ENCODE assay signal across 19 cellular contexts in the genomic region with DNA sequence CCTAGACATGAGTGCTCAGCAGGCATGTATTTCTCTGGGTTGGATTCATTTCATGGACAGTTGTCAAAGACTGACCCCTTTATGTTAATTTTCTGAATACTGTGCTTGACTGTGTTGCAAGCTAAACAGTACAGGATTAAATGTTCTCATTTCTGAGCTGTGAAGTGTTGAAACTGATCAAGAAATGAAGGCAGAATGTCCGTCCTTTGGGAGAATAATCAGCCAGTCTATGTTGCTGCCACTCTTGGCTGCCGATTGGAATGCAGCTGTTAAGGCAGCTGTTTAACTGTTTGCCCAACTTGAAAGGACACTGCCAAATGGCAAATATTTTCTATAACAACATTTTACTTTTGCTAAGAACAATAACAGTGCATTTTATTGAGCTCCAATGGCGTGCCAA.
DNase-seq lines count a peak whose midpoint lies in the region; TF ChIP-seq lines count a peak whose summit lies in the region.
"Had no signal": no experiment of that assay in that cellular context is flagged by ENCODE, and none has a peak within 500 bp of the region (broad histone marks: within the 10 kb centered on the region; RNA-seq: fewer than 3 reads in every experiment).

No MANE protein-coding gene starts in this region.

- no peaks in the 10 kb centered on the region for H3K79me1 ChIP-seq in mesendoderm (ENCODE audit: low read length)

- no peak overlapping the region for H2BK15ac ChIP-seq in mesendoderm (replicated peaks; ENCODE audit: low read depth)

- no peaks in the 10 kb centered on the region for H3K36me3 Mint-ChIP-seq in CD14-positive monocyte
- H3K36me3 Mint-ChIP-seq: immature natural killer cell; stimulated activated memory B cell treated with anti-CD40 and anti-IgM and Interleukin-4, amounts not matched to agents 10 μg/mL and 1 μg/mL and 100 μg/mL, for 72 hours had no signal

- H4K20me1 ChIP-seq in OCI-LY3 (ENCODE audit: insufficient read depth, low read length) = no peaks in the 10 kb centered on the region

- peak overlapping the region in 1 of 7 donors; percentile 28 for H3K27ac Mint-ChIP-seq in CD14-positive monocyte
- H3K27ac Mint-ChIP-seq: activated CD4-positive, alpha-beta T cell treated with anti-CD3 and anti-CD28 coated beads, Interleukin-2, amount 10 ng/mL, durations not matched to agents 24 days and 14 days; immature natural killer cell; stimulated activated memory B cell treated with anti-CD40 and anti-IgM and Interleukin-4, amounts not matched to agents 10 μg/mL and 1 μg/mL and 100 μg/mL, for 72 hours had no signal

- H3K36me3 ChIP-seq in OCI-LY3 (replicated peaks; ENCODE audit: low read depth, low read length) (no peaks in the 10 kb centered on the region), mesendoderm (ENCODE audit: control insufficient read depth, insufficient read depth, low read length) (no peaks in the 10 kb centered on the region)
- H3K36me3 ChIP-seq: thyroid gland had no signal

- peak overlapping the region; percentile 3 for H3K4ac ChIP-seq in mesendoderm (ENCODE audit: low read depth, low read length)

- H3K27ac ChIP-seq in OCI-LY3 (ENCODE audit: low read length) = no peak overlapping the region
- H3K27ac ChIP-seq in mesendoderm (ENCODE audit: low read depth, low read length) = no peak overlapping the region

- H3K4me3 ChIP-seq in OCI-LY3 (ENCODE audit: low read length) = no peak overlapping the region
- no peak overlapping the region for H3K4me3 ChIP-seq in mesendoderm (ENCODE audit: low read length)
- no peak overlapping the region for H3K4me3 ChIP-seq in skeletal muscle cell (ENCODE audit: low read depth, low read length)
- H3K4me3 ChIP-seq: thyroid gland had no signal

- no peak overlapping the region for H2AK5ac ChIP-seq in mesendoderm (ENCODE audit: low read length)

- H3K4me2 ChIP-seq in OCI-LY3 (ENCODE audit: low read length) (0 out of 2 replicates have a peak overlapping the region, but pooled peaks have one; percentile 60), mesendoderm (ENCODE audit: low read length) (no peak overlapping the region)

- peaks cover 1 to 5% (median 2%) of the 10 kb centered on the region in 3 donors for H3K27me3 Mint-ChIP-seq in CD14-positive monocyte (ENCODE audit: low read depth in 3 of 3)

- no peaks in the 10 kb centered on the region for H3K79me2 ChIP-seq in OCI-LY3 (ENCODE audit: low read length)
- H3K79me2 ChIP-seq in mesendoderm (ENCODE audit: control insufficient read depth, insufficient read depth, low read length) = no peaks in the 10 kb centered on the region

- peaks cover 6% of the 10 kb centered on the region for H3K4me1 Mint-ChIP-seq in CD14-positive monocyte
- H3K4me1 Mint-ChIP-seq: activated CD4-positive, alpha-beta T cell treated with anti-CD3 and anti-CD28 coated beads, Interleukin-2, amount 10 ng/mL, durations not matched to agents 24 days and 14 days; central memory CD8-positive, alpha-beta T cell; stimulated activated memory B cell treated with anti-CD40 and anti-IgM and Interleukin-4, amounts not matched to agents 10 μg/mL and 1 μg/mL and 100 μg/mL, for 72 hours had no signal

- H2BK5ac ChIP-seq in mesendoderm (ENCODE audit: low read length) = no peak overlapping the region

- H3K9ac ChIP-seq in OCI-LY3 (ENCODE audit: low read length) (no peak overlapping the region), mesendoderm (ENCODE audit: low read length) (no peak overlapping the region)

- H3K4me1 ChIP-seq in OCI-LY3 (ENCODE audit: low read length) = peaks cover 20% of the 10 kb centered on the region
- peaks cover 11% of the 10 kb centered on the region for H3K4me1 ChIP-seq in mesendoderm (ENCODE audit: control insufficient read depth, low read depth, low read length)

- no peak overlapping the region for H4K5ac ChIP-seq in mesendoderm (ENCODE audit: low read length)

- H3K9me3 Mint-ChIP-seq in CD14-positive monocyte = peaks cover 0 to 3% (median 0%) of the 10 kb centered on the region in 7 donors
- H3K9me3 Mint-ChIP-seq: activated CD4-positive, alpha-beta T cell treated with anti-CD3 and anti-CD28 coated beads, Interleukin-2, amount 10 ng/mL, durations not matched to agents 24 days and 14 days; central memory CD8-positive, alpha-beta T cell; immature natural killer cell had no signal

- TF ChIP-seq CTCF in OCI-LY3 (IDR thresholded peaks at IDR 0.05; ENCODE audit: low read depth, low read length) (no peak), CD14-positive monocyte (IDR thresholded peaks at IDR 0.05) (no peak)

- no peak overlapping the region; the same call in 1 of the 2 replicates for H2AFZ ChIP-seq in OCI-LY3 (ENCODE audit: low read depth, low read length)

- no peak overlapping the region for H3K56ac ChIP-seq in mesendoderm (ENCODE audit: low read length)

- H3K27me3 ChIP-seq in OCI-LY3 (ENCODE audit: low read depth, low read length) (peaks cover 33% of the 10 kb centered on the region), mesendoderm (ENCODE audit: insufficient read depth, low read length, poor library complexity) (no peaks in the 10 kb centered on the region)
- H3K27me3 ChIP-seq: thyroid gland had no signal

- no peak overlapping the region for H3K4me3 Mint-ChIP-seq in CD14-positive monocyte
- H3K4me3 Mint-ChIP-seq: activated CD4-positive, alpha-beta T cell treated with anti-CD3 and anti-CD28 coated beads, Interleukin-2, amount 10 ng/mL, durations not matched to agents 24 days and 14 days; central memory CD8-positive, alpha-beta T cell; immature natural killer cell; stimulated activated memory B cell treated with anti-CD40 and anti-IgM and Interleukin-4, amounts not matched to agents 10 μg/mL and 1 μg/mL and 100 μg/mL, for 72 hours had no signal

- no CpG with 5 or more reads among the region's 3 CpGs for WGBS in mesendoderm (ENCODE audit: extremely low coverage, insufficient coverage, low lambda C conversion rate)

- no peaks in the 10 kb centered on the region for H3K9me3 ChIP-seq in OCI-LY3 (ENCODE audit: insufficient read depth, low read length)
- H3K9me3 ChIP-seq: thyroid gland had no signal

- no peak overlapping the region for H3K23ac ChIP-seq in mesendoderm (ENCODE audit: low read length)

- DNase-seq in fibroblast of peridontal ligament (ENCODE audit: extremely low read depth) (peak; percentile 27), mesendoderm (no peak), skeletal muscle cell (ENCODE audit: low read depth) (peak; percentile 41), CD14-positive monocyte (ENCODE audit: low spot score) (no peak), germinal center (ENCODE audit: low spot score) (no peak)
- no peak for DNase-seq in activated CD8-positive, alpha-beta memory T cell treated with anti-CD3 and anti-CD28 coated beads, Interleukin-2, amount 50 U/mL, for 4 hours
- DNase-seq: activated CD4-positive, alpha-beta T cell treated with anti-CD3 and anti-CD28 coated beads, Interleukin-2, amount 10 ng/mL, durations not matched to agents 24 days and 14 days; activated effector memory CD4-positive, alpha-beta T cell treated with Interleukin-2 at 50 U/mL for 16 hours; immature natural killer cell; KBM-7; mesenchymal stem cell; NCI-H1048; NCI-H2029 treated with DMSO at 0.1 percent for 48 hours; retina; T-helper 1 cell had no signal

- no peak overlapping the region for H4K8ac ChIP-seq in mesendoderm (ENCODE audit: low read depth, low read length)

- intact Hi-C loops in CD14-positive monocyte (cut with micrococcal nuclease) = no loop called here

- H2BK120ac ChIP-seq in mesendoderm (ENCODE audit: low read depth, low read length) = no peak overlapping the region

- no peak overlapping the region for H3K18ac ChIP-seq in mesendoderm (ENCODE audit: low read length)

Comparison
In these comparisons a context has a peak if more than half of its experiments do, and no peak if none do; other contexts are left out.
1. DNase-seq: peak in fibroblast of peridontal ligament (single experiment) and skeletal muscle cell (single experiment); none in mesendoderm (single experiment), activated CD8-positive, alpha-beta memory T cell treated with anti-CD3 and anti-CD28 coated beads, Interleukin-2, amount 50 U/mL, for 4 hours (single experiment), CD14-positive monocyte (single experiment) and germinal center (single experiment).